ENCODE assay signal across 29 cellular contexts in genomic region chr6:159271257-159271656, GRCh38.
"Had no signal": no experiment of that assay in that cellular context is flagged by ENCODE, and none has a peak within 500 bp of the region (broad histone marks: within the 10 kb centered on the region; RNA-seq: fewer than 3 reads in every experiment).

No MANE protein-coding gene starts in this region.

- H3K27me3 ChIP-seq: colonic mucosa, esophagus muscularis mucosa, esophagus squamous epithelium, foreskin keratinocyte, gastrocnemius medialis, gastroesophageal sphincter, heart left ventricle had no signal

- H3K27ac Mint-ChIP-seq: dendritic cell treated with granulocyte-macrophage colony-stimulating factor and Interleukin-4, amounts not matched to agents 40 ng/mL and 50 ng/mL, for 4 days; effector memory CD8-positive, alpha-beta T cell; endodermal cell had no signal

- H3K9me3 Mint-ChIP-seq: dendritic cell treated with granulocyte-macrophage colony-stimulating factor and Interleukin-4, amounts not matched to agents 40 ng/mL and 50 ng/mL, for 4 days; effector memory CD8-positive, alpha-beta T cell had no signal

- H3K4me3 ChIP-seq: colonic mucosa, coronary artery, dorsolateral prefrontal cortex, esophagus muscularis mucosa, esophagus squamous epithelium, gastrocnemius medialis, gastroesophageal sphincter, heart left ventricle, heart right ventricle had no signal

- H3K4me1 Mint-ChIP-seq: endodermal cell had no signal

- DNase-seq: colonic mucosa; cortex of kidney; dermis blood vessel endothelial cell; dorsolateral prefrontal cortex; effector CD4-positive, alpha-beta T cell; effector CD8-positive, alpha-beta T cell; effector memory CD4-positive, alpha-beta T cell; effector memory CD8-positive, alpha-beta T cell; endodermal cell; erythroblast; esophagus squamous epithelium; foreskin fibroblast; foreskin keratinocyte; foreskin melanocyte; gastrocnemius medialis; glutamatergic neuron; head of caudate nucleus; heart left ventricle; heart right ventricle had no signal

- H3K9me3 ChIP-seq: colonic mucosa, esophagus muscularis mucosa, esophagus squamous epithelium, gastrocnemius medialis, gastroesophageal sphincter, heart left ventricle, heart right ventricle had no signal

- H3K27me3 Mint-ChIP-seq: dendritic cell treated with granulocyte-macrophage colony-stimulating factor and Interleukin-4, amounts not matched to agents 40 ng/mL and 50 ng/mL, for 4 days had no signal

- H3K36me3 ChIP-seq: colonic mucosa, esophagus muscularis mucosa, esophagus squamous epithelium, gastrocnemius medialis, gastroesophageal sphincter, heart left ventricle, heart right ventricle had no signal

- ATAC-seq: effector memory CD8-positive, alpha-beta T cell; esophagus mucosa; foreskin keratinocyte; gastrocnemius medialis; gastroesophageal sphincter; heart left ventricle; heart right ventricle had no signal

- H3K4me1 ChIP-seq: colonic mucosa, esophagus muscularis mucosa, esophagus squamous epithelium, foreskin keratinocyte, gastrocnemius medialis, gastroesophageal sphincter, heart left ventricle, heart right ventricle had no signal

- H3K4me3 Mint-ChIP-seq: dendritic cell treated with granulocyte-macrophage colony-stimulating factor and Interleukin-4, amounts not matched to agents 40 ng/mL and 50 ng/mL, for 4 days; effector memory CD8-positive, alpha-beta T cell; endodermal cell had no signal

- H3K27ac ChIP-seq: colonic mucosa, coronary artery, dorsolateral prefrontal cortex, epithelial cell of prostate, esophagus muscularis mucosa, esophagus squamous epithelium, foreskin keratinocyte, gastrocnemius medialis, gastroesophageal sphincter, heart left ventricle, heart right ventricle had no signal

- FAIRE-seq: colon, endometrium, endothelial cell of umbilical vein, frontal cortex had no signal
